Comparison of ENCODE assay signal across 20 cellular contexts in genomic region chr18:56289381-56289780, GRCh38.
"Had no signal": no experiment of that assay in that cellular context is flagged by ENCODE, and none has a peak within 500 bp of the region (broad histone marks: within the 10 kb centered on the region; RNA-seq: fewer than 3 reads in every experiment).

No MANE protein-coding gene starts in this region.

- H3K4me3 ChIP-seq: adrenal gland, breast epithelium, esophagus squamous epithelium, tibial nerve, vagina had no signal

- FAIRE-seq: astrocyte, islet of Langerhans had no signal

- H3K36me3 ChIP-seq: adrenal gland, breast epithelium, esophagus squamous epithelium, tibial nerve, vagina, WERI-Rb-1 had no signal

- H3K4me1 ChIP-seq: adrenal gland, breast epithelium, esophagus squamous epithelium, tibial nerve, vagina had no signal

- DNase-seq: activated CD4-positive, alpha-beta T cell treated with anti-CD3 and anti-CD28 coated beads for 1 hour; activated gamma-delta T cell treated with Interleukin-2 at 50 U/mL for 16 hours; adrenal gland; cerebellar nuclear complex; effector memory CD8-positive, alpha-beta T cell; esophagus squamous epithelium; hippocampal formation; left colon; midbrain; nephron progenitor cell; nucleus accumbens; retina; T-helper 17 cell; WERI-Rb-1 had no signal

- H3K27me3 ChIP-seq: adrenal gland, breast epithelium, esophagus squamous epithelium, tibial nerve, vagina had no signal

- H3K9me3 ChIP-seq: adrenal gland, breast epithelium, esophagus squamous epithelium, tibial nerve, vagina had no signal

- H3K27ac ChIP-seq: adrenal gland, breast epithelium, esophagus squamous epithelium, tibial nerve, vagina, WERI-Rb-1 had no signal

- ATAC-seq: activated naive CD4-positive, alpha-beta T cell treated with anti-CD3 and anti-CD28 coated beads, Interleukin-2, amount 50 U/mL, for 72 hours; effector memory CD8-positive, alpha-beta T cell; left colon; T-helper 17 cell had no signal
